Comparison of ENCODE assay signal across 21 cellular contexts in genomic region chr14:76109087-76109880, GRCh38. TPM values are rescaled to one million over a fixed set of nuclear protein-coding genes. Genes with fewer than 3 reads are reported as not detected.
DNase-seq lines count a peak whose midpoint lies in the region; ATAC-seq and TF ChIP-seq lines count a peak whose summit lies in the region.
"Had no signal": no experiment of that assay in that cellular context is flagged by ENCODE, and none has a peak within 500 bp of the region (broad histone marks: within the 10 kb centered on the region; RNA-seq: fewer than 3 reads in every experiment).

No MANE protein-coding gene starts in this region.

- TF ChIP-seq CTCF in suprapubic skin (IDR thresholded peaks at IDR 0.05) (no peak), H9 (conservative IDR thresholded peaks at IDR 0.05) (no peak)

- no peak overlapping the region for H3K14ac ChIP-seq in H9 (ENCODE audit: insufficient read depth, low read length)

- H3K4me1 Mint-ChIP-seq in H9 = peaks cover 27 to 43% of the 10 kb centered on the region in 2 experiments
- H3K4me1 Mint-ChIP-seq: stimulated activated naive CD8-positive, alpha-beta T cell treated with anti-CD3 and anti-CD28 coated beads, Interleukin-15, amount 100 ng/mL, for 72 hours had no signal

- no peak overlapping the region for H2BK12ac ChIP-seq in H9 (ENCODE audit: insufficient read length, low read depth, low read length)

- H2BK20ac ChIP-seq in H9 (ENCODE audit: low read depth, low read length, poor library complexity, severe bottlenecking) = no peak overlapping the region

- no peak overlapping the region for H4K8ac ChIP-seq in H9 (replicated peaks; ENCODE audit: insufficient read length, low read depth, low read length)

- H3K4me3 Mint-ChIP-seq in H9 = no peak overlapping the region
- H3K4me3 Mint-ChIP-seq: nephron; stimulated activated naive CD8-positive, alpha-beta T cell treated with anti-CD3 and anti-CD28 coated beads, Interleukin-15, amount 100 ng/mL, for 72 hours had no signal

- no peak overlapping the region for H4K91ac ChIP-seq in H9 (ENCODE audit: insufficient read length, low read depth, low read length)

- H3K9me3 Mint-ChIP-seq in activated naive CD4-positive, alpha-beta T cell treated with anti-CD3 and anti-CD28 coated beads, Interleukin-2, amount 50 U/mL, for 72 hours = peaks cover 7 to 9% of the 10 kb centered on the region in 2 donors
- peaks cover 0 to 4% of the 10 kb centered on the region in 2 experiments; a peak in 2 of 5 replicates for H3K9me3 Mint-ChIP-seq in H9
- H3K9me3 Mint-ChIP-seq: activated T-helper 2 cell treated with anti-CD3 and anti-CD28 coated beads, Interferon-gamma antibody, Interleukin-2, Interleukin-4, amounts not matched to agents 10 μg/mL and 5 μg/mL and 100 μg/mL, durations not matched to agents 14 hours and 24 hours and 36 hours; nephron had no signal

- no peaks in the 10 kb centered on the region for H3K4me1 ChIP-seq in suprapubic skin
- peaks cover 11% of the 10 kb centered on the region; the same call in 1 of the 2 replicates for H3K4me1 ChIP-seq in H9 (ENCODE audit: insufficient read depth, low read length)
- H3K4me1 ChIP-seq: BLaER1, upper lobe of right lung had no signal

- H3K4me2 ChIP-seq in H9 (ENCODE audit: insufficient read depth, insufficient read length, low read length) = no peak overlapping the region
- H3K4me2 ChIP-seq: BLaER1 had no signal

- H3K4me3 ChIP-seq in MG63 (no peak overlapping the region), suprapubic skin (no peak overlapping the region)
- H3K4me3 ChIP-seq: BLaER1, upper lobe of right lung had no signal

- H3K27me3 Mint-ChIP-seq in H9 (ENCODE audit: low read depth) = peaks cover 15% of the 10 kb centered on the region

- H2BK5ac ChIP-seq in H9 (ENCODE audit: insufficient read length, low read length) = no peak overlapping the region

- 63% methylated on average over 14 of the region's 14 CpGs for WGBS in suprapubic skin
- WGBS in H9 (ENCODE audit: extremely low coverage, insufficient read length, low lambda C conversion rate) = no CpG with 5 or more reads among the region's 14 CpGs

- no peaks in the 10 kb centered on the region for H3K23me2 ChIP-seq in H9 (ENCODE audit: insufficient read length, low read depth, low read length, poor library complexity, severe bottlenecking)

- H2BK15ac ChIP-seq in H9 (ENCODE audit: low read depth, low read length) = no peak overlapping the region

- ATAC-seq in activated naive CD4-positive, alpha-beta T cell treated with anti-CD3 and anti-CD28 coated beads, Interleukin-2, amount 50 U/mL, for 72 hours = no peak
- ATAC-seq: Panc1; stimulated activated naive CD8-positive, alpha-beta T cell treated with anti-CD3 and anti-CD28 coated beads, Interleukin-15, amount 100 ng/mL, for 72 hours; upper lobe of right lung had no signal

- H3K79me2 ChIP-seq in H9 (ENCODE audit: insufficient read depth, low read length) = no peaks in the 10 kb centered on the region
- H3K79me2 ChIP-seq: parathyroid adenoma had no signal

- no peaks in the 10 kb centered on the region for H3K79me1 ChIP-seq in H9 (ENCODE audit: insufficient read depth, low read depth, low read length, poor library complexity, severe bottlenecking)

- no peak overlapping the region for H2AFZ ChIP-seq in H9 (ENCODE audit: low read length)
- H2AFZ ChIP-seq: parathyroid adenoma had no signal

- H2BK120ac ChIP-seq in H9 (ENCODE audit: low read depth, low read length, poor library complexity, severe bottlenecking) = no peak overlapping the region

- no peak overlapping the region for H3K4ac ChIP-seq in H9 (ENCODE audit: low read depth, low read length)

- no peak overlapping the region for H3K56ac ChIP-seq in H9 (ENCODE audit: insufficient read length, low read depth, low read length)

- no peak overlapping the region for H3K18ac ChIP-seq in H9 (ENCODE audit: insufficient read length, low read depth, low read length)

- H3K27me3 ChIP-seq in MG63 (no peaks in the 10 kb centered on the region), suprapubic skin (peaks cover 15% of the 10 kb centered on the region), H9 (ENCODE audit: insufficient read depth, low read length) (no peaks in the 10 kb centered on the region)
- H3K27me3 ChIP-seq: BLaER1, upper lobe of right lung had no signal

- no peak overlapping the region for H3T11ph ChIP-seq in H9 (ENCODE audit: low read length)

- H3K27ac Mint-ChIP-seq in activated naive CD4-positive, alpha-beta T cell treated with anti-CD3 and anti-CD28 coated beads, Interleukin-2, amount 50 U/mL, for 72 hours = no peak overlapping the region
- no peak overlapping the region for H3K27ac Mint-ChIP-seq in H9
- H3K27ac Mint-ChIP-seq: activated T-helper 2 cell treated with anti-CD3 and anti-CD28 coated beads, Interferon-gamma antibody, Interleukin-2, Interleukin-4, amounts not matched to agents 10 μg/mL and 5 μg/mL and 100 μg/mL, durations not matched to agents 14 hours and 24 hours and 36 hours; nephron had no signal

- H3K9me3 ChIP-seq in MG63 (no peaks in the 10 kb centered on the region), suprapubic skin (no peaks in the 10 kb centered on the region), H9 (ENCODE audit: control insufficient read depth, low read depth, low read length) (no peaks in the 10 kb centered on the region)
- H3K9me3 ChIP-seq: BLaER1, upper lobe of right lung had no signal

- no peak for TF ChIP-seq POLR2A in suprapubic skin (IDR thresholded peaks at IDR 0.05)

- H3K9ac ChIP-seq in H9 (ENCODE audit: extremely low read depth, insufficient read length, low read length) = no peak overlapping the region
- H3K9ac ChIP-seq: BLaER1, parathyroid adenoma had no signal

- H3K27ac ChIP-seq in epithelial cell of prostate = no peak overlapping the region
- peak overlapping the region; percentile 2 for H3K27ac ChIP-seq in suprapubic skin
- no peak overlapping the region for H3K27ac ChIP-seq in H9 (ENCODE audit: insufficient read length, low read depth, low read length)
- H3K27ac ChIP-seq: 22Rv1, BLaER1, parathyroid adenoma, upper lobe of right lung had no signal

- H4K20me1 ChIP-seq in H9 (ENCODE audit: control insufficient read depth, insufficient read depth, insufficient read length) = no peaks in the 10 kb centered on the region
- H4K20me1 ChIP-seq: BLaER1 had no signal

- H4K5ac ChIP-seq in H9 (ENCODE audit: insufficient read length, low read depth, low read length) = no peak overlapping the region

- peak; percentile 20 for DNase-seq in DMS 273 (lab: John Stamatoyannopoulos, UW; ENCODE audit: unreplicated experiment)
- DNase-seq in DMS 273 treated with DMSO at 0.1 percent for 48 hours (lab: John Stamatoyannopoulos, UW) = no peak
- peak; percentile 4 for DNase-seq in MG63
- DNase-seq in epithelial cell of prostate (ENCODE audit: low read depth, low spot score) = peak; percentile 5
- DNase-seq in suprapubic skin (ENCODE audit: low spot score in 2 of 2) = no peak
- DNase-seq in activated naive CD4-positive, alpha-beta T cell treated with anti-CD3 and anti-CD28 coated beads, Interleukin-2, amount 50 U/mL, for 72 hours (ENCODE audit: low spot score in 2 of 2) = no peak
- DNase-seq in RKO (ENCODE audit: low spot score) = no peak
- DNase-seq in H9 = no peak
- DNase-seq: activated CD4-positive, alpha-beta T cell treated with anti-CD3 and anti-CD28 coated beads for 4 hours; NCI-H1105; NCI-H2171 treated with DMSO at 0.1 percent for 48 hours; NCI-H774; stimulated activated CD4-positive, alpha-beta T cell treated with anti-CD3 and anti-CD28 coated beads, Interleukin-2, amount 100 ng/mL, for 48 hours; stimulated activated naive CD8-positive, alpha-beta T cell treated with anti-CD3 and anti-CD28 coated beads, Interleukin-15, amount 100 ng/mL, for 72 hours; upper lobe of right lung had no signal

- H3K36me3 ChIP-seq in MG63 = no peaks in the 10 kb centered on the region
- no peaks in the 10 kb centered on the region for H3K36me3 ChIP-seq in suprapubic skin
- H3K36me3 ChIP-seq: BLaER1, upper lobe of right lung had no signal

- no peak for TF ChIP-seq EP300 in suprapubic skin (IDR thresholded peaks at IDR 0.05)

- H2AK5ac ChIP-seq in H9 (ENCODE audit: insufficient read length, low read length) = no peak overlapping the region

- H3K23ac ChIP-seq in H9 (ENCODE audit: insufficient read length, low read depth, low read length) = no peak overlapping the region

- H3K36me3 Mint-ChIP-seq in activated naive CD4-positive, alpha-beta T cell treated with anti-CD3 and anti-CD28 coated beads, Interleukin-2, amount 50 U/mL, for 72 hours = peaks cover 5 to 6% of the 10 kb centered on the region in 2 donors
- no peaks in the 10 kb centered on the region; a peak in 1 of 7 replicates for H3K36me3 Mint-ChIP-seq in H9 (ENCODE audit: insufficient read depth in 1 of 3, low read depth in 3 of 3)

RNA-seq across cellular contexts. Expression of gene GPATCH2L, which starts 42.4 kb away (rescaled TPM):
- total RNA-seq in MG63 (2014; rRNA removed; shearing (Covaris generic); ENCODE audit: low replicate concordance) = 17.5 and 27.7 TPM in 2 replicates
- 10 to 100 TPM; 27.6 to 69.9 (median 43.0) TPM for total RNA-seq in suprapubic skin
- 10 to 100 TPM; 58.3 to 75.9 TPM for total RNA-seq in activated naive CD4-positive, alpha-beta T cell treated with anti-CD3 and anti-CD28 coated beads, Interleukin-2, amount 50 U/mL, for 72 hours
- 76.7 and 77.2 TPM in 2 replicates for total RNA-seq in H9 (2021)

Comparison
In these comparisons a context has a peak if more than half of its experiments do, and no peak if none do; other contexts are left out.
1. DNase-seq: peak in DMS 273 (single experiment), MG63 (single experiment) and epithelial cell of prostate (single experiment); none in DMS 273 treated with DMSO at 0.1 percent for 48 hours (single experiment), suprapubic skin (0 of 2), activated naive CD4-positive, alpha-beta T cell treated with anti-CD3 and anti-CD28 coated beads, Interleukin-2, amount 50 U/mL, for 72 hours (0 of 2), RKO (single experiment) and H9 (single experiment).